In the genomic region with DNA sequence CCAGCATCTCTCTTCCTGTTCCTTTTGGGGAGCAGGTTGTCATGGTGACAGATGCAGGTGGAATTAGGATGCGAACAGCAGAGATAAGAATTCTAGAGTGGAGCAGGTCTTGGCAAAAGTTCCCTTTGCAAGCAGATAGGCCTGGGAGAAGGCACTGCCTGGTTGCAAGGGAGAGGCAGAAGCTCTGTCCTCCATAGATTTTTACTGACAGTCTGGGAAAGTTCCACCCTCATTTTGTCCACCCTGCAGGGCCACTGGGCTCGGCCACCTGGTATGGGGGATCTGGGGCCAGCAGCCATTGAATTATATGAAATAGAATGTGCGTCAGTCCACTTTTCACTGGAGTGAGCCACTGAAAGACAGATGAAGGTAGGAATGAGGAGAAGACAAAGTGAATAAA, we compare ENCODE assay signal across 23 cellular contexts.
DNase-seq lines count a peak whose midpoint lies in the region; ATAC-seq, FAIRE-seq and TF ChIP-seq lines count a peak whose summit lies in the region.
"Had no signal": no experiment of that assay in that cellular context is flagged by ENCODE, and none has a peak within 500 bp of the region (broad histone marks: within the 10 kb centered on the region; RNA-seq: fewer than 3 reads in every experiment).

No MANE protein-coding gene starts in this region.

- CTCF ChIA-PET in HepG2 (lab: Yijun Ruan, JAX; ENCODE audit: low intra/inter-chr PET ratio, low total read pairs): no interaction called here

- peaks cover 1 to 3% of the 10 kb centered on the region in 2 experiments; a peak in 1 of 5 replicates for H3K27me3 ChIP-seq in HepG2 (ENCODE audit: control insufficient read depth in 1 of 2, insufficient read depth in 2 of 2, low read length in 2 of 2)
- H3K27me3 ChIP-seq in right lobe of liver: no peaks in the 10 kb centered on the region
- H3K27me3 ChIP-seq: BLaER1 treated with 17β-estradiol and CSF1 and Interleukin-3, amounts not matched to agents 10 nM and 100 nM had no signal

- in situ Hi-C loops in HepG2 (cut with HindIII; ENCODE audit: extremely low pct_ligation_motif_present, low pct_unique_long_range_greater_than_20kb): no loop called here

- H3K27ac ChIP-seq in HepG2 (ENCODE audit: extremely low read length, insufficient read depth, low read length) (no peak overlapping the region), right lobe of liver (no peak overlapping the region), angular gyrus (ENCODE audit: low read depth, low read length) (peak overlapping the region; percentile 40), kidney (ENCODE audit: low read depth in 2 of 2, low read length in 2 of 2) (no peak overlapping the region)
- H3K27ac ChIP-seq: 22Rv1; A549; BLaER1 treated with 17β-estradiol and CSF1 and Interleukin-3, amounts not matched to agents 10 nM and 100 nM; C4-2B had no signal

- TF ChIP-seq CTCF in HepG2 (CRISPR knock-in tag; IDR thresholded peaks at IDR 0.05): no peak
- TF ChIP-seq CTCF in right lobe of liver (IDR thresholded peaks at IDR 0.05): no peak
- TF ChIP-seq CTCF in kidney (IDR thresholded peaks at IDR 0.05; ENCODE audit: borderline replicate concordance, extremely low read depth, insufficient read depth): no peak

- FAIRE-seq in HepG2 (lab: Jason Lieb, UNC) (no peak), kidney (lab: Jason Lieb, UNC) (no peak)
- FAIRE-seq: A549, D721Med, GM12878, GM12892, GM18507 had no signal

- no peaks in the 10 kb centered on the region for H3K79me2 ChIP-seq in HepG2 (ENCODE audit: insufficient read depth, low read length)

- H3K4me3 ChIP-seq in HepG2 (replicated peaks in 1 of 3; ENCODE audit: insufficient read depth in 1 of 3, low read depth in 2 of 3, low read length in 3 of 3) (no peak overlapping the region), right lobe of liver (no peak overlapping the region), kidney (ENCODE audit: low read length in 2 of 2) (no peak overlapping the region)
- H3K4me3 ChIP-seq: A549; BLaER1 treated with 17β-estradiol and CSF1 and Interleukin-3, amounts not matched to agents 10 nM and 100 nM; GM12878 had no signal

- H3K9ac ChIP-seq in HepG2 (ENCODE audit: insufficient read depth, low read depth, low read length): no peak overlapping the region
- no peak overlapping the region for H3K9ac ChIP-seq in kidney (ENCODE audit: low read length in 2 of 2)
- H3K9ac ChIP-seq: BLaER1 treated with 17β-estradiol and CSF1 and Interleukin-3, amounts not matched to agents 10 nM and 100 nM had no signal

- TF ChIP-seq EP300 in HepG2 (IDR thresholded peaks at IDR 0.05; ENCODE audit: low read depth in 2 of 2, low read length in 2 of 2) (no peak), HepG2 (CRISPR knock-in tag; IDR thresholded peaks at IDR 0.05; ENCODE audit: borderline replicate concordance) (no peak)

- H2AFZ ChIP-seq in HepG2 (ENCODE audit: low read length): no peak overlapping the region

- TF ChIP-seq POLR2A in HepG2 (IDR thresholded peaks at IDR 0.05; ENCODE audit: insufficient read depth in 1 of 2, low read depth in 2 of 2, low read length in 2 of 2): no peak
- no peak for TF ChIP-seq POLR2A in right lobe of liver (IDR thresholded peaks at IDR 0.05)

- no peak overlapping the region for H3K4me2 ChIP-seq in HepG2 (ENCODE audit: low read depth, low read length)
- H3K4me2 ChIP-seq: A549; BLaER1 treated with 17β-estradiol and CSF1 and Interleukin-3, amounts not matched to agents 10 nM and 100 nM had no signal

- ATAC-seq in HepG2 (no peak), right lobe of liver (no peak)
- ATAC-seq: A549; CD8-positive, alpha-beta T cell; GM12878 had no signal

- H3K36me3 ChIP-seq in HepG2 (replicated peaks in 1 of 2; ENCODE audit: control insufficient read depth in 1 of 2, insufficient read depth in 2 of 2, low read length in 2 of 2): no peaks in the 10 kb centered on the region
- no peaks in the 10 kb centered on the region for H3K36me3 ChIP-seq in right lobe of liver
- no peaks in the 10 kb centered on the region for H3K36me3 ChIP-seq in kidney (ENCODE audit: control insufficient read depth in 1 of 2, insufficient read depth in 2 of 2, low read length in 2 of 2)
- H3K36me3 ChIP-seq: BLaER1 treated with 17β-estradiol and CSF1 and Interleukin-3, amounts not matched to agents 10 nM and 100 nM had no signal

- DNase-seq in HepG2 (ENCODE audit: low spot score) (no peak), right lobe of liver (no peak), cerebellar cortex (ENCODE audit: low spot score) (peak; percentile 79), kidney (peak; percentile 26), T-helper 2 cell (no peak), NCI-H1105 treated with DMSO at 0.1 percent for 48 hours (lab: John Stamatoyannopoulos, UW) (no peak), mesenteric fat pad (ENCODE audit: low spot score) (no peak)
- DNase-seq: AML-193; Caco-2; Calu3; CD4-positive, alpha-beta T cell; CD8-positive, alpha-beta T cell; DMS79 treated with DMSO at 0.1 percent for 48 hours; GDM1 had no signal

- 31% methylated on average over 3 of the region's 3 CpGs for WGBS in HepG2 (ENCODE audit: low lambda C conversion rate)
- WGBS in right lobe of liver (ENCODE audit: insufficient coverage, low coverage, low lambda C conversion rate, missing lambda C conversion rate): 67% methylated on average over 3 of the region's 3 CpGs

- no peak for TF ChIP-seq RAD21 in HepG2 (CRISPR knock-in tag; IDR thresholded peaks at IDR 0.05)

- H3K4me1 ChIP-seq in HepG2 (ENCODE audit: insufficient read depth, low read length): no peaks in the 10 kb centered on the region
- no peaks in the 10 kb centered on the region for H3K4me1 ChIP-seq in right lobe of liver
- no peaks in the 10 kb centered on the region for H3K4me1 ChIP-seq in kidney (ENCODE audit: control insufficient read depth in 1 of 2, insufficient read depth in 1 of 2, low read depth in 1 of 2, low read length in 2 of 2)
- H3K4me1 ChIP-seq: A549, Caco-2 had no signal

- POLR2A ChIA-PET in HepG2 (lab: Yijun Ruan, JAX): no interaction called here

- no TSS peak for BruUV-seq in HepG2 (replicated peaks; lab: Mats Ljungman, UMichigan)

- H3K9me3 ChIP-seq in HepG2 (ENCODE audit: low read length): no peaks in the 10 kb centered on the region
- no peaks in the 10 kb centered on the region for H3K9me3 ChIP-seq in right lobe of liver
- H3K9me3 ChIP-seq in kidney (ENCODE audit: control insufficient read depth in 1 of 2, low read length in 2 of 2): no peaks in the 10 kb centered on the region
- H3K9me3 ChIP-seq: A549; BLaER1 treated with 17β-estradiol and CSF1 and Interleukin-3, amounts not matched to agents 10 nM and 100 nM; Caco-2 had no signal

- intact Hi-C loops in HepG2 (cut with micrococcal nuclease; ENCODE audit: unreplicated experiment): no loop called here
- intact Hi-C loops in right lobe of liver (cut with DNase I): no loop called here
- intact Hi-C loops in kidney (cut with DNase I): no loop called here

- no peaks in the 10 kb centered on the region for H4K20me1 ChIP-seq in HepG2 (ENCODE audit: insufficient read depth, low read length)
- H4K20me1 ChIP-seq: BLaER1 treated with 17β-estradiol and CSF1 and Interleukin-3, amounts not matched to agents 10 nM and 100 nM had no signal

TF ChIP-seq in HepG2, 621 proteins besides CTCF, POLR2A, EP300 and RAD21:
- no peak for TF ChIP-seq PHF20 (CRISPR knock-in tag; IDR thresholded peaks at IDR 0.05)
- TF ChIP-seq TEAD2 (CRISPR knock-in tag; IDR thresholded peaks at IDR 0.05): no peak
- TF ChIP-seq PITX1 (CRISPR knock-in tag; IDR thresholded peaks at IDR 0.05): no peak
- peak; percentile 23; the same call in 1 of the 2 replicates for TF ChIP-seq RFX1 (IDR thresholded peaks at IDR 0.05)
- TF ChIP-seq EHMT2 (IDR thresholded peaks at IDR 0.05; ENCODE audit: borderline replicate concordance, low read depth, low read length): no peak
- no peak for TF ChIP-seq NPAS2 (CRISPR knock-in tag; IDR thresholded peaks at IDR 0.05; ENCODE audit: borderline replicate concordance)
- no peak for TF ChIP-seq ZNF776 (CRISPR knock-in tag; IDR thresholded peaks at IDR 0.05)

Comparison
In these comparisons a context has a peak if more than half of its experiments do, and no peak if none do; other contexts are left out.
1. DNase-seq: peak in cerebellar cortex (single experiment) and kidney (single experiment); none in HepG2 (single experiment), right lobe of liver (0 of 3), T-helper 2 cell (0 of 5), NCI-H1105 treated with DMSO at 0.1 percent for 48 hours (single experiment) and mesenteric fat pad (single experiment).